ENCODE assay signal across 8 cellular contexts in genomic region chr1:155255243-155256100, GRCh38. TPM values are rescaled to one million over a fixed set of nuclear protein-coding genes. Genes with fewer than 3 reads are reported as not detected.
DNase-seq lines count a peak whose midpoint lies in the region; ATAC-seq and TF ChIP-seq lines count a peak whose summit lies in the region.

ENTREP3 (minus strand) TSS chr1:155255483; CDS start chr1:155254877, 606 bp downstream.

- H3K27me3 Mint-ChIP-seq in chondrocyte (ENCODE audit: low read depth): no peaks in the 10 kb centered on the region

- peak within 1 kb of the TSS; percentile 83 for H3K4me3 Mint-ChIP-seq in chondrocyte (ENCODE audit: unreplicated experiment)

- H3K27me3 ChIP-seq in GM06990 (replicated peaks; ENCODE audit: control insufficient read depth, insufficient read depth, low read length): no peaks in the 10 kb centered on the region
- H3K27me3 ChIP-seq in kidney epithelial cell (ENCODE audit: control insufficient read depth, insufficient read depth, low read length): no peaks in the 10 kb centered on the region

- no peak for TF ChIP-seq CTCF in GM06990 (IDR thresholded peaks at IDR 0.05; ENCODE audit: insufficient read depth, low read length, poor library complexity, severe bottlenecking)
- peak; percentile 22 for TF ChIP-seq CTCF in chondrocyte (IDR thresholded peaks at IDR 0.05)
- TF ChIP-seq CTCF in kidney epithelial cell (IDR thresholded peaks at IDR 0.05; ENCODE audit: insufficient read depth, low read length, poor library complexity, severe bottlenecking): no peak

- DNase-seq in GM06990 (ENCODE audit: extremely low read depth, insufficient read length): peak; percentile 84
- peak; percentile 84 to 92 for DNase-seq in NCI-H446 (lab: John Stamatoyannopoulos, UW)
- DNase-seq in activated CD4-positive, alpha-beta T cell treated with anti-CD3 and anti-CD28 coated beads for 1 hour: peak; percentile 62
- peak; percentile 97 for DNase-seq in chondrocyte (ENCODE audit: low spot score)
- peak; percentile 34 for DNase-seq in kidney epithelial cell (ENCODE audit: low read depth)
- DNase-seq in stimulated activated CD4-positive, alpha-beta T cell treated with anti-CD3 and anti-CD28 coated beads, Interleukin-15, amount 100 ng/mL, for 24 hours: peak; percentile 89

- H3K27ac Mint-ChIP-seq in chondrocyte (ENCODE audit: unreplicated experiment): peak within 1 kb of the TSS; percentile 93

- peaks cover 44% of the 10 kb centered on the region for H3K4me1 Mint-ChIP-seq in chondrocyte (ENCODE audit: low read depth)

- peaks cover 7% of the 10 kb centered on the region for H3K36me3 ChIP-seq in GM06990 (ENCODE audit: control insufficient read depth, insufficient read depth, low read length)
- H3K36me3 ChIP-seq in kidney epithelial cell (ENCODE audit: control insufficient read depth, insufficient read depth, low read length): no peaks in the 10 kb centered on the region

- peak within 1 kb of the TSS; percentile 77 for H3K4me3 ChIP-seq in GM06990 (replicated peaks; ENCODE audit: low read depth, low read length)
- H3K4me3 ChIP-seq in kidney epithelial cell (ENCODE audit: low read depth, low read length): peak within 1 kb of the TSS; percentile 80

- no peaks in the 10 kb centered on the region for H3K9me3 Mint-ChIP-seq in chondrocyte (ENCODE audit: low read depth)

- peaks cover 15% of the 10 kb centered on the region for H3K36me3 Mint-ChIP-seq in chondrocyte (ENCODE audit: low read depth)

- peak; percentile 35 for ATAC-seq in HG03039 (IDR thresholded peaks at IDR 0.05; ENCODE audit: unreplicated experiment)
- no peak for ATAC-seq in GM21526 (IDR thresholded peaks at IDR 0.05; ENCODE audit: low FRiP score, unreplicated experiment)

RNA-seq across cellular contexts. Expression of gene ENTREP3, which starts in this region (rescaled TPM):
- total RNA-seq in chondrocyte: 34.0 to 42.8 TPM (median 42.8 TPM) in 3 replicates
- 13.2 and 24.8 TPM in 2 replicates for total RNA-seq in kidney epithelial cell

Comparison
In these comparisons a context has a peak if more than half of its experiments do, and no peak if none do; other contexts are left out.
1. DNase-seq: peak in every context shown above with its lines; median percentile 97 in chondrocyte; 89 in stimulated activated CD4-positive, alpha-beta T cell treated with anti-CD3 and anti-CD28 coated beads, Interleukin-15, amount 100 ng/mL, for 24 hours; 88 in NCI-H446; 84 in GM06990; 62 in activated CD4-positive, alpha-beta T cell treated with anti-CD3 and anti-CD28 coated beads for 1 hour; 34 in kidney epithelial cell.